Comparison of ENCODE assay signal across 16 cellular contexts in the genomic region with DNA sequence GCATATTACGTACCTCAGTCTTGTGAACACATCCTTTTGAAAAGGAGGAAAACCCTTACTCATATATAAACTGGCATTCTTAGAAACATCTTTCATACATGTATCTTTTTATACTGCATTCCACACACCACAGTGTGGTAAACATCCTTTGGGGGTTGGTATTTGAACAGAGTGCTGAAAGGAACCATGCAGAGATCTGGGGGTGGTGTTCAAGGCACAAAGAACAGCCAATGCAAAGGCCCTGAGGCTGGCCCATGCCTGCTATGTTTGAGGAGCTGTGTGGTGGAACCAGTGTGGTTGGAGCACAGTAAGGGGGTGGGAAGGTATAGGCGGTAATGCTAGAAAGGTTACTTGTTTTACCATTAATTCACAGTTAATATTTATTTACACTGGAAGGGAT. TPM values are rescaled to one million over a fixed set of nuclear protein-coding genes. Genes with fewer than 3 reads are reported as not detected.
DNase-seq lines count a peak whose midpoint lies in the region; ATAC-seq, FAIRE-seq and TF ChIP-seq lines count a peak whose summit lies in the region.
"Had no signal": no experiment of that assay in that cellular context is flagged by ENCODE, and none has a peak within 500 bp of the region (broad histone marks: within the 10 kb centered on the region; RNA-seq: fewer than 3 reads in every experiment).

No MANE protein-coding gene starts in this region.

- TF ChIP-seq EP300 in HepG2 (IDR thresholded peaks at IDR 0.05; ENCODE audit: low read depth in 2 of 2, low read length in 2 of 2) (no peak), HepG2 (CRISPR knock-in tag; IDR thresholded peaks at IDR 0.05; ENCODE audit: borderline replicate concordance) (no peak)

- H3K36me3 ChIP-seq in Caco-2 (ENCODE audit: control insufficient read depth, insufficient read depth, low read length): no peaks in the 10 kb centered on the region; the same call in none of the 2 replicates
- peaks cover 17% of the 10 kb centered on the region for H3K36me3 ChIP-seq in adipocyte (ENCODE audit: control insufficient read depth, insufficient read depth, low read length, severe bottlenecking)
- peaks cover 0 to 4% of the 10 kb centered on the region in 2 experiments; a peak in 3 of 5 replicates for H3K36me3 ChIP-seq in HepG2 (replicated peaks in 1 of 2; ENCODE audit: control insufficient read depth in 1 of 2, insufficient read depth in 2 of 2, low read length in 2 of 2)
- H3K36me3 ChIP-seq: adrenal gland had no signal

- no peaks in the 10 kb centered on the region for H4K20me1 ChIP-seq in HepG2 (ENCODE audit: insufficient read depth, low read length)

- CTCF ChIA-PET in Caco-2 (lab: Charles Lee) (no interaction called here), HepG2 (lab: Yijun Ruan, JAX; ENCODE audit: low intra/inter-chr PET ratio, low total read pairs) (no interaction called here)

- H3K27ac ChIP-seq in HepG2 (ENCODE audit: extremely low read length, insufficient read depth, low read length): no peak overlapping the region

- in situ Hi-C loops in GM13977 (cut with MboI; ENCODE audit: low pct_unique_long_range_greater_than_20kb, low sequenced_read_pairs, unreplicated experiment): no loop called here
- in situ Hi-C loops in HepG2 (cut with HindIII; ENCODE audit: extremely low pct_ligation_motif_present, low pct_unique_long_range_greater_than_20kb): no loop called here

- peak overlapping the region; percentile 89 for H3K4me3 Mint-ChIP-seq in Caco-2 (ENCODE audit: unreplicated experiment)
- peak overlapping the region; percentile 91 for H3K4me3 Mint-ChIP-seq in natural killer cell treated with Interleukin-12 subunit alpha and Interleukin-12 subunit beta and Interleukin-15 and Interleukin-18, amount 100 ng/mL, for 72 hours

- H3K4me3 ChIP-seq in Caco-2 (ENCODE audit: low read depth, low read length): no peak overlapping the region
- peak overlapping the region; percentile 63 for H3K4me3 ChIP-seq in HFF-Myc (replicated peaks; ENCODE audit: low read depth, low read length)
- H3K4me3 ChIP-seq in adipocyte (ENCODE audit: low read length): no peak overlapping the region
- H3K4me3 ChIP-seq in HepG2 (replicated peaks in 1 of 3; ENCODE audit: insufficient read depth in 1 of 3, low read depth in 2 of 3, low read length in 3 of 3): no peak overlapping the region

- no peaks in the 10 kb centered on the region for H3K27me3 Mint-ChIP-seq in Caco-2 (ENCODE audit: insufficient read depth, unreplicated experiment)
- peaks cover 0 to 10% of the 10 kb centered on the region in 2 donors for H3K27me3 Mint-ChIP-seq in natural killer cell treated with Interleukin-12 subunit alpha and Interleukin-12 subunit beta and Interleukin-15 and Interleukin-18, amount 100 ng/mL, for 72 hours

- intact Hi-C loops in Caco-2 (cut with micrococcal nuclease; ENCODE audit: unreplicated experiment): loop anchor here (10.0 kb wide), 1 partner anchor 454 kb away; the partner anchor contains the start of gene UBA1
- intact Hi-C loops in HepG2 (cut with micrococcal nuclease; ENCODE audit: unreplicated experiment): no loop called here

- 94% methylated on average over 2 of the region's 2 CpGs for WGBS in HepG2 (ENCODE audit: low lambda C conversion rate)

- H3K9me3 Mint-ChIP-seq in Caco-2 (ENCODE audit: unreplicated experiment): no peaks in the 10 kb centered on the region
- no peaks in the 10 kb centered on the region for H3K9me3 Mint-ChIP-seq in natural killer cell treated with Interleukin-12 subunit alpha and Interleukin-12 subunit beta and Interleukin-15 and Interleukin-18, amount 100 ng/mL, for 72 hours

- DNase-seq in Caco-2 (no peak), HFF-Myc (ENCODE audit: extremely low read depth, low read depth) (no peak), adipocyte (ENCODE audit: low read depth) (no peak), GM13977 (ENCODE audit: low spot score) (no peak), amniotic stem cell (lab: John Stamatoyannopoulos, UW) (no peak), HepG2 (ENCODE audit: low spot score) (no peak)
- DNase-seq in natural killer cell treated with Interleukin-12 subunit alpha and Interleukin-12 subunit beta and Interleukin-15 and Interleukin-18, amount 100 ng/mL, for 72 hours (ENCODE audit: low spot score): no peak
- DNase-seq: adrenal gland; effector CD4-positive, alpha-beta T cell; hypothalamus; KBM-7; NCI-H2107 had no signal

- BruUV-seq in Caco-2 (replicated peaks; lab: Mats Ljungman, UMichigan) (no TSS peak), HepG2 (replicated peaks; lab: Mats Ljungman, UMichigan) (no TSS peak)

- H3K36me3 Mint-ChIP-seq in Caco-2 (ENCODE audit: insufficient read depth, unreplicated experiment): peaks cover 28% of the 10 kb centered on the region
- H3K36me3 Mint-ChIP-seq in natural killer cell treated with Interleukin-12 subunit alpha and Interleukin-12 subunit beta and Interleukin-15 and Interleukin-18, amount 100 ng/mL, for 72 hours: peaks cover 4% of the 10 kb centered on the region

- FAIRE-seq in HepG2 (lab: Jason Lieb, UNC): no peak
- FAIRE-seq: RCC 7860, TTC549 had no signal

- no peaks in the 10 kb centered on the region for H3K9me3 ChIP-seq in Caco-2
- no peaks in the 10 kb centered on the region for H3K9me3 ChIP-seq in adipocyte (ENCODE audit: control insufficient read depth, low read length)
- no peaks in the 10 kb centered on the region for H3K9me3 ChIP-seq in HepG2 (ENCODE audit: low read length)
- H3K9me3 ChIP-seq: adrenal gland had no signal

- peak overlapping the region; percentile 87 for H3K9ac ChIP-seq in adipocyte (ENCODE audit: low read length)
- H3K9ac ChIP-seq in HepG2 (ENCODE audit: insufficient read depth, low read depth, low read length): no peak overlapping the region

- POLR2A ChIA-PET in Caco-2 (lab: Charles Lee) (no interaction called here), HepG2 (lab: Yijun Ruan, JAX) (no interaction called here)

- no peak for ATAC-seq in natural killer cell treated with Interleukin-12 subunit alpha and Interleukin-12 subunit beta and Interleukin-15 and Interleukin-18, amount 100 ng/mL, for 72 hours
- ATAC-seq in GM21528 (IDR thresholded peaks at IDR 0.05; ENCODE audit: low FRiP score, unreplicated experiment) (no peak), HepG2 (no peak)

- no peak overlapping the region for H2AFZ ChIP-seq in HepG2 (ENCODE audit: low read length)

- no peak for TF ChIP-seq POLR2A in HepG2 (IDR thresholded peaks at IDR 0.05; ENCODE audit: insufficient read depth in 1 of 2, low read depth in 2 of 2, low read length in 2 of 2)

- TF ChIP-seq CTCF in Caco-2 (IDR thresholded peaks at IDR 0.05; ENCODE audit: insufficient read depth in 1 of 2, low read depth in 1 of 2, low read length in 1 of 2, severe bottlenecking in 1 of 2, unreplicated experiment in 1 of 2) (no peak), HFF-Myc (IDR thresholded peaks at IDR 0.05; ENCODE audit: low read depth, low read length, missing control alignments) (no peak), GM13977 (IDR thresholded peaks at IDR 0.05; ENCODE audit: extremely low read depth, insufficient read depth, missing control alignments) (no peak), HepG2 (CRISPR knock-in tag; IDR thresholded peaks at IDR 0.05) (no peak)

- no peak overlapping the region for H3K27ac Mint-ChIP-seq in Caco-2 (ENCODE audit: unreplicated experiment)
- peak overlapping the region; percentile 37 to 88 for H3K27ac Mint-ChIP-seq in natural killer cell treated with Interleukin-12 subunit alpha and Interleukin-12 subunit beta and Interleukin-15 and Interleukin-18, amount 100 ng/mL, for 72 hours

- no peak overlapping the region for H3K4me2 ChIP-seq in HepG2 (ENCODE audit: low read depth, low read length)

- TF ChIP-seq RAD21 in HepG2 (CRISPR knock-in tag; IDR thresholded peaks at IDR 0.05): no peak

- peaks cover 2% of the 10 kb centered on the region for H3K79me2 ChIP-seq in HepG2 (ENCODE audit: insufficient read depth, low read length)

- H3K4me1 ChIP-seq in Caco-2 (0 out of 2 replicates have a peak, but pooled peaks cover 3% of the 10 kb centered on the region), adipocyte (ENCODE audit: control insufficient read depth, insufficient read depth, low read length) (peaks cover 20% of the 10 kb centered on the region), HepG2 (ENCODE audit: insufficient read depth, low read length) (no peaks in the 10 kb centered on the region)

- H3K4me1 Mint-ChIP-seq in Caco-2 (ENCODE audit: low read depth, unreplicated experiment): peaks cover 23% of the 10 kb centered on the region
- peaks cover 38 to 40% of the 10 kb centered on the region in 2 donors for H3K4me1 Mint-ChIP-seq in natural killer cell treated with Interleukin-12 subunit alpha and Interleukin-12 subunit beta and Interleukin-15 and Interleukin-18, amount 100 ng/mL, for 72 hours (ENCODE audit: low read depth in 2 of 2)

- H3K27me3 ChIP-seq in Caco-2 (replicated peaks; ENCODE audit: control insufficient read depth, insufficient read depth, low read length) (no peaks in the 10 kb centered on the region), adipocyte (replicated peaks; ENCODE audit: control insufficient read depth, insufficient read depth, low read length) (peaks cover 5% of the 10 kb centered on the region), HepG2 (ENCODE audit: control insufficient read depth in 1 of 2, insufficient read depth in 2 of 2, low read length in 2 of 2) (no peaks in the 10 kb centered on the region)
- H3K27me3 ChIP-seq: adrenal gland had no signal

RNA-seq across cellular contexts. Expression of gene ELK1, which starts 2.0 kb away (rescaled TPM):
- total RNA-seq in Caco-2 (2022): 28.9 and 29.3 TPM in 2 replicates
- total RNA-seq in natural killer cell treated with Interleukin-12 subunit alpha and Interleukin-12 subunit beta and Interleukin-15 and Interleukin-18, amount 100 ng/mL, for 72 hours: 10 to 100 TPM; 24.5 to 49.5 TPM
- 6.9 and 7.2 TPM in 2 replicates for total RNA-seq in HepG2 (2016; rRNA removed; fragmentation: Illumina TruSeq; extraction: Trizol)
- 7.6 and 7.8 TPM in 2 replicates for total RNA-seq in HepG2 (2016; cell fraction: cytosol; rRNA removed; fragmentation: Illumina TruSeq; extraction: Trizol; ENCODE audit: low read depth)
- 5.4 and 7.3 TPM in 2 replicates for total RNA-seq in HepG2 (2016; cell fraction: insoluble cytoplasmic fraction; rRNA removed; fragmentation: Illumina TruSeq; extraction: Trizol)
- 21.8 and 23.5 TPM in 2 replicates for total RNA-seq in HepG2 (2016; cell fraction: membrane; rRNA removed; fragmentation: Illumina TruSeq; extraction: Trizol)
- total RNA-seq in HepG2 (2016; cell fraction: nucleus; rRNA removed; fragmentation: Illumina TruSeq; extraction: Trizol): 3.7 and 4.0 TPM in 2 replicates
- polyA plus RNA-seq in HepG2 (2011; rRNA removed): 4.3 and 4.8 TPM in 2 replicates
- polyA plus RNA-seq in HepG2 (2011; cell fraction: cytosol; rRNA removed): 3.7 and 4.7 TPM in 2 replicates
- 10.4 and 13.0 TPM in 2 replicates for polyA plus RNA-seq in HepG2 (2011; cell fraction: nucleus; rRNA removed)
- polyA plus RNA-seq in HepG2 (2012): 4.7 and 5.0 TPM in 2 replicates
- polyA plus RNA-seq in HepG2 (2016; cell fraction: cytosol; fragmentation: Illumina TruSeq; extraction: Trizol; ENCODE audit: low read depth): 14.9 and 16.4 TPM in 2 replicates
- 7.4 and 10.5 TPM in 2 replicates for polyA plus RNA-seq in HepG2 (2016; cell fraction: insoluble cytoplasmic fraction; fragmentation: Illumina TruSeq; extraction: Trizol; ENCODE audit: low read depth)
- polyA plus RNA-seq in HepG2 (2016; cell fraction: membrane; fragmentation: Illumina TruSeq; extraction: Trizol; ENCODE audit: low read depth): 27.8 and 31.6 TPM in 2 replicates
- 10.0 and 10.7 TPM in 2 replicates for polyA plus RNA-seq in HepG2 (2016; cell fraction: nucleus; fragmentation: Illumina TruSeq; extraction: Trizol; ENCODE audit: insufficient read depth, low read depth)
- 12.3 and 61.1 TPM in 2 replicates for polyA minus RNA-seq in HepG2 (2011; rRNA and poly(A)+ RNA removed; ENCODE audit: low replicate concordance)
- polyA minus RNA-seq in HepG2 (2011; cell fraction: cytosol; rRNA and poly(A)+ RNA removed): 3.3 and 3.5 TPM in 2 replicates
- 5.0 and 6.2 TPM in 2 replicates for polyA minus RNA-seq in HepG2 (2011; cell fraction: nucleus; rRNA and poly(A)+ RNA removed)

RNA-seq across cellular contexts. Expression of gene UXT, which starts 10.6 kb away (rescaled TPM):
- total RNA-seq in Caco-2 (2022): 116 and 120 TPM in 2 replicates
- 100 to 1,000 TPM in 1 of 2 donors, 10 to 100 TPM in 1; 80.5 to 113 TPM for total RNA-seq in natural killer cell treated with Interleukin-12 subunit alpha and Interleukin-12 subunit beta and Interleukin-15 and Interleukin-18, amount 100 ng/mL, for 72 hours
- total RNA-seq in HepG2 (2016; rRNA removed; fragmentation: Illumina TruSeq; extraction: Trizol): 107 and 130 TPM in 2 replicates
- total RNA-seq in HepG2 (2016; cell fraction: cytosol; rRNA removed; fragmentation: Illumina TruSeq; extraction: Trizol; ENCODE audit: low read depth): 90.1 and 92.2 TPM in 2 replicates
- 103 and 134 TPM in 2 replicates for total RNA-seq in HepG2 (2016; cell fraction: insoluble cytoplasmic fraction; rRNA removed; fragmentation: Illumina TruSeq; extraction: Trizol)
- 117 and 127 TPM in 2 replicates for total RNA-seq in HepG2 (2016; cell fraction: membrane; rRNA removed; fragmentation: Illumina TruSeq; extraction: Trizol)
- total RNA-seq in HepG2 (2016; cell fraction: nucleus; rRNA removed; fragmentation: Illumina TruSeq; extraction: Trizol): 43.4 and 44.5 TPM in 2 replicates
- polyA plus RNA-seq in HepG2 (2011; rRNA removed): 104 and 123 TPM in 2 replicates
- polyA plus RNA-seq in HepG2 (2011; cell fraction: cytosol; rRNA removed): 117 and 118 TPM in 2 replicates
- 39.3 and 43.2 TPM in 2 replicates for polyA plus RNA-seq in HepG2 (2011; cell fraction: nucleus; rRNA removed)
- 76.7 and 90.0 TPM in 2 replicates for polyA plus RNA-seq in HepG2 (2012)
- polyA plus RNA-seq in HepG2 (2016; cell fraction: cytosol; fragmentation: Illumina TruSeq; extraction: Trizol; ENCODE audit: low read depth): 96.2 and 97.9 TPM in 2 replicates
- 123 and 126 TPM in 2 replicates for polyA plus RNA-seq in HepG2 (2016; cell fraction: insoluble cytoplasmic fraction; fragmentation: Illumina TruSeq; extraction: Trizol; ENCODE audit: low read depth)
- 96.8 and 107 TPM in 2 replicates for polyA plus RNA-seq in HepG2 (2016; cell fraction: membrane; fragmentation: Illumina TruSeq; extraction: Trizol; ENCODE audit: low read depth)
- 58.7 and 62.0 TPM in 2 replicates for polyA plus RNA-seq in HepG2 (2016; cell fraction: nucleus; fragmentation: Illumina TruSeq; extraction: Trizol; ENCODE audit: insufficient read depth, low read depth)
- 29.9 and 124 TPM in 2 replicates for polyA minus RNA-seq in HepG2 (2011; rRNA and poly(A)+ RNA removed; ENCODE audit: low replicate concordance)
- polyA minus RNA-seq in HepG2 (2011; cell fraction: cytosol; rRNA and poly(A)+ RNA removed): 22.0 and 22.2 TPM in 2 replicates
- polyA minus RNA-seq in HepG2 (2011; cell fraction: nucleus; rRNA and poly(A)+ RNA removed): 46.2 and 52.3 TPM in 2 replicates

RNA-seq across cellular contexts. Expression of gene CFP, which starts 18.6 kb away (rescaled TPM):
- 0.34 and 0.88 TPM in 2 replicates for total RNA-seq in Caco-2 (2022)
- 1 to 10 TPM in 1 of 2 donors, under 1 TPM in 1; 0.71 to 2.3 TPM for total RNA-seq in natural killer cell treated with Interleukin-12 subunit alpha and Interleukin-12 subunit beta and Interleukin-15 and Interleukin-18, amount 100 ng/mL, for 72 hours
- total RNA-seq in HepG2 (2016; rRNA removed; fragmentation: Illumina TruSeq; extraction: Trizol): not detected in 2 replicates
- not detected in 2 replicates for total RNA-seq in HepG2 (2016; cell fraction: cytosol; rRNA removed; fragmentation: Illumina TruSeq; extraction: Trizol; ENCODE audit: low read depth)
- total RNA-seq in HepG2 (2016; cell fraction: insoluble cytoplasmic fraction; rRNA removed; fragmentation: Illumina TruSeq; extraction: Trizol): not detected in 2 replicates
- total RNA-seq in HepG2 (2016; cell fraction: membrane; rRNA removed; fragmentation: Illumina TruSeq; extraction: Trizol): not detected in 2 replicates
- total RNA-seq in HepG2 (2016; cell fraction: nucleus; rRNA removed; fragmentation: Illumina TruSeq; extraction: Trizol): 0.31 TPM in 1 of 2 replicates, not detected in the other
- 0.01 TPM in 1 of 2 replicates, not detected in the other for polyA plus RNA-seq in HepG2 (2011; rRNA removed)
- polyA plus RNA-seq in HepG2 (2011; cell fraction: cytosol; rRNA removed): not detected in 2 replicates
- polyA plus RNA-seq in HepG2 (2011; cell fraction: nucleus; rRNA removed): 0.03 and 0.11 TPM in 2 replicates
- 0.09 TPM in 1 of 2 replicates, not detected in the other for polyA plus RNA-seq in HepG2 (2012)
- polyA plus RNA-seq in HepG2 (2016; cell fraction: cytosol; fragmentation: Illumina TruSeq; extraction: Trizol; ENCODE audit: low read depth): not detected in 2 replicates
- polyA plus RNA-seq in HepG2 (2016; cell fraction: insoluble cytoplasmic fraction; fragmentation: Illumina TruSeq; extraction: Trizol; ENCODE audit: low read depth): not detected in 2 replicates
- not detected in 2 replicates for polyA plus RNA-seq in HepG2 (2016; cell fraction: membrane; fragmentation: Illumina TruSeq; extraction: Trizol; ENCODE audit: low read depth)
- not detected in 2 replicates for polyA plus RNA-seq in HepG2 (2016; cell fraction: nucleus; fragmentation: Illumina TruSeq; extraction: Trizol; ENCODE audit: insufficient read depth, low read depth)
- polyA minus RNA-seq in HepG2 (2011; rRNA and poly(A)+ RNA removed; ENCODE audit: low replicate concordance): 0.34 and 0.77 TPM in 2 replicates
- not detected in 2 replicates for polyA minus RNA-seq in HepG2 (2011; cell fraction: cytosol; rRNA and poly(A)+ RNA removed)
- 0.13 TPM in 1 of 2 replicates, not detected in the other for polyA minus RNA-seq in HepG2 (2011; cell fraction: nucleus; rRNA and poly(A)+ RNA removed)

RNA-seq across cellular contexts. Expression of gene SYN1, which starts 28.7 kb away (rescaled TPM):
- total RNA-seq in Caco-2 (2022) (not detected in 2 replicates), HepG2 (2016; rRNA removed; fragmentation: Illumina TruSeq; extraction: Trizol) (not detected in 2 replicates)
- under 1 TPM; 0.29 to 0.92 TPM for total RNA-seq in natural killer cell treated with Interleukin-12 subunit alpha and Interleukin-12 subunit beta and Interleukin-15 and Interleukin-18, amount 100 ng/mL, for 72 hours
- total RNA-seq in HepG2 (2016; cell fraction: cytosol; rRNA removed; fragmentation: Illumina TruSeq; extraction: Trizol; ENCODE audit: low read depth): not detected in 2 replicates
- not detected in 2 replicates for total RNA-seq in HepG2 (2016; cell fraction: insoluble cytoplasmic fraction; rRNA removed; fragmentation: Illumina TruSeq; extraction: Trizol)
- not detected in 2 replicates for total RNA-seq in HepG2 (2016; cell fraction: membrane; rRNA removed; fragmentation: Illumina TruSeq; extraction: Trizol)
- total RNA-seq in HepG2 (2016; cell fraction: nucleus; rRNA removed; fragmentation: Illumina TruSeq; extraction: Trizol): not detected in 2 replicates
- not detected in 2 replicates for polyA plus RNA-seq in HepG2 (2011; rRNA removed)
- not detected in 2 replicates for polyA plus RNA-seq in HepG2 (2011; cell fraction: cytosol; rRNA removed)
- polyA plus RNA-seq in HepG2 (2011; cell fraction: nucleus; rRNA removed): not detected in 2 replicates
- not detected in 2 replicates for polyA plus RNA-seq in HepG2 (2012)
- 0.03 and 0.14 TPM in 2 replicates for polyA plus RNA-seq in HepG2 (2016; cell fraction: cytosol; fragmentation: Illumina TruSeq; extraction: Trizol; ENCODE audit: low read depth)
- not detected in 2 replicates for polyA plus RNA-seq in HepG2 (2016; cell fraction: insoluble cytoplasmic fraction; fragmentation: Illumina TruSeq; extraction: Trizol; ENCODE audit: low read depth)
- polyA plus RNA-seq in HepG2 (2016; cell fraction: membrane; fragmentation: Illumina TruSeq; extraction: Trizol; ENCODE audit: low read depth): 0.08 and 0.29 TPM in 2 replicates
- not detected in 2 replicates for polyA plus RNA-seq in HepG2 (2016; cell fraction: nucleus; fragmentation: Illumina TruSeq; extraction: Trizol; ENCODE audit: insufficient read depth, low read depth)
- polyA minus RNA-seq in HepG2 (2011; rRNA and poly(A)+ RNA removed; ENCODE audit: low replicate concordance): 0.07 TPM in 1 of 2 replicates, not detected in the other
- polyA minus RNA-seq in HepG2 (2011; cell fraction: cytosol; rRNA and poly(A)+ RNA removed): not detected in 2 replicates
- not detected in 2 replicates for polyA minus RNA-seq in HepG2 (2011; cell fraction: nucleus; rRNA and poly(A)+ RNA removed)
- total RNA-seq: mesenteric fat pad had no signal
